10 cellular contexts compared by ENCODE assay signal in the genomic region with DNA sequence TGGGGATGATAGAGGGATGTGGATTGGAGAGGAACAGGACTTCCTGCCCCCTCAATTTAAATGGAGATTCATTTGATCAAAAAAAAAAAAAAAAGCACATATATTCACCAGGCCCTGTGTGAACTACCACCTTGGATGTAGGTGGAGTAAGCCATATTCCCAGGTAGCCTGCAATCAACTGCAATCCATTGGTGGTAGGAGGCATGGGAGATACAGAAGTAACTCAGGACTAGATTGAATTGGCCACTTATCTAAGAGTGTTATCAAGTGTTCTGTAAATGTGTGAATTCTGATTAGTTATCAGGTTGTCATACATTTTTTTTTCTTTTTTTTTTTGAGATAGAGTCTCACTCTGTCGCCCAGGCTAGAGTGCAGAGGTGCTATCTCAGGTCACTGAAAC.
"Had no signal": no experiment of that assay in that cellular context is flagged by ENCODE, and none has a peak within 500 bp of the region (broad histone marks: within the 10 kb centered on the region; RNA-seq: fewer than 3 reads in every experiment).

No MANE protein-coding gene starts in this region.

- H3K9me3 Mint-ChIP-seq: HFFc6 had no signal

- FAIRE-seq: K562 had no signal

- H3K36me3 ChIP-seq: HAP-1 had no signal

- ATAC-seq: HCT116, K562 had no signal

- H3K27ac Mint-ChIP-seq: HFFc6 had no signal

- H2AFZ ChIP-seq: GM23248 had no signal

- H3K4me1 ChIP-seq: HAP-1 had no signal

- H3K27ac ChIP-seq: GM23248, HL-60 had no signal

- H3K9ac ChIP-seq: GM23248 had no signal

- DNase-seq: GM23248, GOT3, H7, HFFc6, IMR-90, KG1 had no signal

- H3K4me3 ChIP-seq: GM23248, HAP-1, K562 had no signal

- H3K9me3 ChIP-seq: HAP-1 had no signal

- H3K4me3 Mint-ChIP-seq: HFFc6 had no signal
